Comparison of ENCODE assay signal across 36 cellular contexts in the genomic region with DNA sequence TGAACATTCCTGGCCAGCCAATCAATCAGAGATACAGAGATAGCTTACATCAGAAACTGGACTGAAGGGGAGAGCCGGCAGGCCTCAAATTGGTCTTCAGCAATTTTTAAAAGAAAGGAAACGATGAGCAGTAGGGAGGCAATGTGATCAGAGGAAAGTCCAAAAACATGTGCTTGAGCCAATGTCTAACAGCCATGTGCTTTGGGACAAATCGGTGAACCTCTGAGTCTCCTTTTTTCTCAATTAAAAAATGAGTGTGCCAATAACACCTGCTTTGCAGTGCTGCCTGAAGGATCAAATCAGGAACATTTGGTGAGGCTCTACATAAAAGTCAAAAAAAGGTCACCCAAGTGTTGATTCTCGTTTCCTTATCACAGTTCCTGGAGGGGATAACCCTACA. TPM values are rescaled to one million over a fixed set of nuclear protein-coding genes. Genes with fewer than 3 reads are reported as not detected.
"Had no signal": no experiment of that assay in that cellular context is flagged by ENCODE, and none has a peak within 500 bp of the region (broad histone marks: within the 10 kb centered on the region; RNA-seq: fewer than 3 reads in every experiment).

No MANE protein-coding gene starts in this region.

- DNase-seq: activated B cell treated with CpG ODN at 0.5 μM for 24 hours; activated CD4-positive, alpha-beta memory T cell treated with anti-CD3 and anti-CD28 coated beads for 36 hours; activated CD4-positive, alpha-beta T cell treated with anti-CD3 and anti-CD28 coated beads for 4 hours; activated CD4-positive, alpha-beta T cell treated with anti-CD3 and anti-CD28 coated beads, Interleukin-2, amount 50 U/mL, for 1 hour; activated CD4-positive, alpha-beta T cell treated with anti-CD3 and anti-CD28 coated beads, Interleukin-2, amount 50 U/mL, for 4 hours; activated CD4-positive, CD25-positive, alpha-beta regulatory T cell treated with anti-CD3 and anti-CD28 coated beads, Interleukin-2, amount 50 U/mL, for 72 hours; activated CD8-positive, alpha-beta memory T cell treated with anti-CD3 and anti-CD28 coated beads, Interleukin-2, amount 50 U/mL, for 4 hours; activated CD8-positive, alpha-beta T cell treated with anti-CD3 and anti-CD28 coated beads for 36 hours; activated effector memory CD4-positive, alpha-beta T cell treated with anti-CD3 and anti-CD28 coated beads, Interleukin-2, amount 50 U/mL, for 16 hours; activated gamma-delta T cell treated with Interleukin-2 at 50 U/mL for 16 hours; activated naive CD4-positive, alpha-beta T cell; activated naive CD4-positive, alpha-beta T cell treated with anti-CD3 and anti-CD28 coated beads for 36 hours; activated naive CD4-positive, alpha-beta T cell treated with anti-CD3 and anti-CD28 coated beads, Interleukin-2, amount 50 U/mL, for 16 hours; activated naive CD8-positive, alpha-beta T cell treated with anti-CD3 and anti-CD28 coated beads for 36 hours; activated T-cell treated with anti-CD3 and anti-CD28 coated beads for 4 hours; activated T-cell treated with anti-CD3 and anti-CD28 coated beads, Interleukin-2, amount 50 U/mL, for 1 hour; activated T-cell treated with anti-CD3 and anti-CD28 coated beads, Interleukin-2, amount 50 U/mL, for 4 hours; activated T-cell treated with anti-CD3 and anti-CD28 coated beads, Interleukin-2, amount 50 U/mL, for 72 hours; adrenal gland; amniotic stem cell; aorta; body of pancreas; brain microvascular endothelial cell; central memory CD4-positive, alpha-beta T cell; SW 1271; T-helper 1 cell; T-helper 2 cell; T-helper 9 cell had no signal

- H3K9me3 Mint-ChIP-seq: activated T-helper 1 cell treated with anti-CD3 and anti-CD28 coated beads, Interleukin-12 subunit alpha, Interleukin-12 subunit beta, Interleukin-2, Interleukin-4 antibody, amounts not matched to agents 30 ng/mL and 10 ng/mL and 1 ng/mL, durations not matched to agents 14 hours and 24 hours and 36 hours; T-helper 2 cell treated with Interferon-gamma antibody and Interleukin-4, amounts not matched to agents 5 μg/mL and 100 μg/mL, for 36 hours had no signal

- ATAC-seq: activated CD8-positive, alpha-beta T cell treated with anti-CD3 and anti-CD28 coated beads for 36 hours; activated naive CD4-positive, alpha-beta T cell treated with anti-CD3 and anti-CD28 coated beads, Interleukin-2, amount 50 U/mL, for 72 hours; activated T-cell treated with anti-CD3 and anti-CD28 coated beads, Interleukin-2, amount 50 U/mL, for 4 hours; activated T-cell treated with anti-CD3 and anti-CD28 coated beads, Interleukin-2, amount 50 U/mL, for 72 hours; activated T-helper 17 cell treated with anti-CD3 and anti-CD28 coated beads, Interleukin-2, amount 50 U/mL, for 72 hours; body of pancreas had no signal

- H3K27ac ChIP-seq: adrenal gland, body of pancreas, brain microvascular endothelial cell, breast epithelium, VCaP had no signal

- H3K4me3 Mint-ChIP-seq: activated B cell treated with CpG ODN at 0.5 μM for 24 hours; activated CD4-positive, alpha-beta memory T cell treated with anti-CD3 and anti-CD28 coated beads for 36 hours; activated CD8-positive, alpha-beta T cell treated with anti-CD3 and anti-CD28 coated beads for 36 hours; activated naive CD4-positive, alpha-beta T cell treated with anti-CD3 and anti-CD28 coated beads for 36 hours; activated naive CD8-positive, alpha-beta T cell treated with anti-CD3 and anti-CD28 coated beads for 36 hours; activated T-cell treated with anti-CD3 and anti-CD28 coated beads, Interleukin-2, amount 50 U/mL, for 4 hours; activated T-cell treated with anti-CD3 and anti-CD28 coated beads, Interleukin-2, amount 50 U/mL, for 72 hours; activated T-helper 1 cell treated with anti-CD3 and anti-CD28 coated beads, Interleukin-12 subunit alpha, Interleukin-12 subunit beta, Interleukin-2, Interleukin-4 antibody, amounts not matched to agents 30 ng/mL and 10 ng/mL and 1 ng/mL, durations not matched to agents 14 hours and 24 hours and 36 hours; activated T-helper 17 cell treated with anti-CD3 and anti-CD28 coated beads, Interleukin-2, amount 50 U/mL, for 72 hours; T-helper 1 cell treated with Interleukin-12 subunit alpha and Interleukin-12 subunit beta and Interleukin-4 antibody, amounts not matched to agents 30 μg/mL and 1 μg/mL, for 36 hours; T-helper 2 cell treated with Interferon-gamma antibody and Interleukin-4, amounts not matched to agents 5 μg/mL and 100 μg/mL, for 36 hours had no signal

- H3K4me1 ChIP-seq: adrenal gland, breast epithelium had no signal

- H3K27me3 ChIP-seq: adrenal gland, body of pancreas, brain microvascular endothelial cell, breast epithelium had no signal

- H3K9me3 ChIP-seq: adrenal gland, body of pancreas had no signal

- H3K27ac Mint-ChIP-seq: activated B cell treated with CpG ODN at 0.5 μM for 24 hours; activated CD4-positive, alpha-beta memory T cell treated with anti-CD3 and anti-CD28 coated beads for 36 hours; activated CD8-positive, alpha-beta T cell treated with anti-CD3 and anti-CD28 coated beads for 36 hours; activated naive CD4-positive, alpha-beta T cell treated with anti-CD3 and anti-CD28 coated beads for 36 hours; activated naive CD4-positive, alpha-beta T cell treated with anti-CD3 and anti-CD28 coated beads, Interleukin-2, amount 50 U/mL, for 72 hours; activated naive CD8-positive, alpha-beta T cell treated with anti-CD3 and anti-CD28 coated beads for 36 hours; activated T-cell treated with anti-CD3 and anti-CD28 coated beads, Interleukin-2, amount 50 U/mL, for 72 hours; activated T-helper 1 cell treated with anti-CD3 and anti-CD28 coated beads, Interleukin-12 subunit alpha, Interleukin-12 subunit beta, Interleukin-2, Interleukin-4 antibody, amounts not matched to agents 30 ng/mL and 10 ng/mL and 1 ng/mL, durations not matched to agents 14 hours and 24 hours and 36 hours; activated T-helper 17 cell treated with anti-CD3 and anti-CD28 coated beads, Interleukin-2, amount 50 U/mL, for 72 hours; T-helper 1 cell treated with Interleukin-12 subunit alpha and Interleukin-12 subunit beta and Interleukin-4 antibody, amounts not matched to agents 30 μg/mL and 1 μg/mL, for 36 hours; T-helper 2 cell treated with Interferon-gamma antibody and Interleukin-4, amounts not matched to agents 5 μg/mL and 100 μg/mL, for 36 hours had no signal

- H3K4me3 ChIP-seq: adrenal gland, body of pancreas, breast epithelium had no signal

- H3K36me3 ChIP-seq: adrenal gland, brain microvascular endothelial cell, breast epithelium had no signal

RNA-seq across cellular contexts. Expression of a gene that starts 21.0 kb away (rescaled TPM):
- total RNA-seq: activated B cell treated with CpG ODN at 0.5 μM for 24 hours had no signal

RNA-seq across cellular contexts. Expression of a gene that starts 52.3 kb away (rescaled TPM):
- total RNA-seq: activated B cell treated with CpG ODN at 0.5 μM for 24 hours; activated naive CD4-positive, alpha-beta T cell treated with anti-CD3 and anti-CD28 coated beads, Interleukin-2, amount 50 U/mL, for 72 hours; activated T-helper 1 cell treated with anti-CD3 and anti-CD28 coated beads, Interleukin-12 subunit alpha, Interleukin-12 subunit beta, Interleukin-2, Interleukin-4 antibody, amounts not matched to agents 30 ng/mL and 10 ng/mL and 1 ng/mL, durations not matched to agents 14 hours and 24 hours and 36 hours; astrocyte; body of pancreas; breast epithelium had no signal
